In genomic region chr17:57557793-57558681, GRCh38 we compare ENCODE assay signal across 1 cellular context.
TF ChIP-seq lines count a peak whose summit lies in the region.

No MANE protein-coding gene starts in this region.

TF ChIP-seq in GM23338, 12 proteins besides CTCF, POLR2A, EP300 and RAD21 (continued from another document):
- TF ChIP-seq, protein P1, sequence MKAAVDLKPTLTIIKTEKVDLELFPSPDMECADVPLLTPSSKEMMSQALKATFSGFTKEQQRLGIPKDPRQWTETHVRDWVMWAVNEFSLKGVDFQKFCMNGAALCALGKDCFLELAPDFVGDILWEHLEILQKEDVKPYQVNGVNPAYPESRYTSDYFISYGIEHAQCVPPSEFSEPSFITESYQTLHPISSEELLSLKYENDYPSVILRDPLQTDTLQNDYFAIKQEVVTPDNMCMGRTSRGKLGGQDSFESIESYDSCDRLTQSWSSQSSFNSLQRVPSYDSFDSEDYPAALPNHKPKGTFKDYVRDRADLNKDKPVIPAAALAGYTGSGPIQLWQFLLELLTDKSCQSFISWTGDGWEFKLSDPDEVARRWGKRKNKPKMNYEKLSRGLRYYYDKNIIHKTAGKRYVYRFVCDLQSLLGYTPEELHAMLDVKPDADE (IDR thresholded peaks at IDR 0.05): no peak
- TF ChIP-seq JUNB (IDR thresholded peaks at IDR 0.05; ENCODE audit: unreplicated experiment): no peak
